8 cellular contexts compared by ENCODE assay signal in the genomic region with DNA sequence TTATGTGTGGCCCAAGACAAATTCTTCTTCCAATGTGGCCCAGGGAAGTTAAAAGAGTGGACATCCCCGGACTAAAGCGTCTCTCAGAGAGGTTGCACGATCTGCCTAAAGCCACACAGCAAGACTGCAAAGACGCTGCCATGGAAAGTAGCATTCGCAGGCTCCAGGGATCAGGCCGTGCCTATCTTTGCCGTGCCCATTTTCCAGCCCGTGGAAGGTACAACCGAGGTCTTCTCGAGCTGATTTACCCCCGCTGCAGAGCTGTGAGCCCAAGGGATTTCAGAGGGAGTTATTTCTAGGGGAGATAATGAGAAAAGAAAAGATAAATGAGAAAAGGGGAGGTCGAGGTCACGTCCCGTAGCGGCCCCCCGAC. TPM values are rescaled to one million over a fixed set of nuclear protein-coding genes. Genes with fewer than 3 reads are reported as not detected.
DNase-seq lines count a peak whose midpoint lies in the region; ATAC-seq and TF ChIP-seq lines count a peak whose summit lies in the region.

No MANE protein-coding gene starts in this region.

- H3K4me3 ChIP-seq in right atrium auricular region (peak overlapping the region; percentile 48 to 61), mammary epithelial cell (replicated peaks in 1 of 3; ENCODE audit: insufficient read depth in 1 of 3, low read depth in 2 of 3, low read length in 3 of 3) (peak overlapping the region; percentile 51 to 61 (median 55)), mucosa of rectum (ENCODE audit: low read length in 2 of 2) (peak overlapping the region; percentile 58 to 67)

- peak overlapping the region; percentile 100 for H3K4me2 ChIP-seq in mammary epithelial cell (ENCODE audit: insufficient read depth, low read depth, low read length)

- in situ Hi-C loops in mammary epithelial cell (cut with MboI; ENCODE audit: low sequenced_read_pairs in 2 of 2), result no loop called here

- DNase-seq in right atrium auricular region (ENCODE audit: low spot score) (no peak), Right ventricle myocardium inferior (ENCODE audit: missing footprints) (no peak), mammary epithelial cell (no peak), activated gamma-delta T cell (lab: John Stamatoyannopoulos, UW) (no peak), GM19238 (ENCODE audit: insufficient read length, low spot score) (no peak)

- dilution Hi-C loops in mammary epithelial cell (cut with HindIII; ENCODE audit: low sequenced_read_pairs), result no loop called here

- H3K9ac ChIP-seq in mammary epithelial cell (ENCODE audit: insufficient read depth, low read length), result no peak overlapping the region
- H3K9ac ChIP-seq in mucosa of rectum (ENCODE audit: low read depth in 1 of 2, low read length in 2 of 2), result peak overlapping the region; percentile 56 to 66

- TF ChIP-seq CTCF in right atrium auricular region (IDR thresholded peaks at IDR 0.05) (no peak), mammary epithelial cell (conservative IDR thresholded peaks at IDR 0.05 in 1 of 2, IDR thresholded peaks at IDR 0.05 in 1 of 2; ENCODE audit: extremely low read depth in 1 of 2, insufficient read depth in 1 of 2, low read depth in 1 of 2, low read length in 2 of 2) (no peak)

- H3K27ac ChIP-seq in right atrium auricular region (peak overlapping the region; percentile 12 to 37), mammary epithelial cell (ENCODE audit: insufficient read depth, low read depth, low read length) (no peak overlapping the region), mucosa of rectum (ENCODE audit: low read depth in 2 of 2, low read length in 2 of 2) (peak overlapping the region in 1 of 2 donors; percentile 32)

- no peak for ATAC-seq in Right ventricle myocardium inferior
- ATAC-seq in HG02973 (IDR thresholded peaks at IDR 0.05; ENCODE audit: unreplicated experiment), result no peak
- no peak for ATAC-seq in HG02610 (IDR thresholded peaks at IDR 0.05; ENCODE audit: unreplicated experiment)

- CTCF ChIA-PET in mammary epithelial cell (lab: Charles Lee; ENCODE audit: low non-redundant PET), result interaction anchor here (0.6 to 0.7 kb wide), 2 partner anchors 12 to 51 kb away, joined by 3 read pairs; no protein-coding TSS in a partner anchor

- no TSS peak for BruUV-seq in mammary epithelial cell (replicated peaks; lab: Mats Ljungman, UMichigan)

- H3K27me3 ChIP-seq in right atrium auricular region (no peaks in the 10 kb centered on the region), mammary epithelial cell (ENCODE audit: insufficient read depth, low read length) (no peaks in the 10 kb centered on the region), mucosa of rectum (ENCODE audit: control insufficient read depth in 2 of 2, insufficient read depth in 2 of 2, low read length in 2 of 2) (no peaks in the 10 kb centered on the region)

- H4K20me1 ChIP-seq in mammary epithelial cell (ENCODE audit: insufficient read depth, low read length), result no peaks in the 10 kb centered on the region

- H2AFZ ChIP-seq in mammary epithelial cell (ENCODE audit: low read depth, low read length), result peak overlapping the region; percentile 85

- WGBS in mammary epithelial cell (ENCODE audit: low coverage, missing lambda C conversion rate), result 33% methylated on average over 8 of the region's 16 CpGs

- H3K9me3 ChIP-seq in right atrium auricular region (no peaks in the 10 kb centered on the region), mammary epithelial cell (replicated peaks; ENCODE audit: insufficient read depth, low read length) (no peaks in the 10 kb centered on the region), mucosa of rectum (ENCODE audit: control insufficient read depth in 2 of 2, low read length in 2 of 2) (no peaks in the 10 kb centered on the region)

- peaks cover 14% of the 10 kb centered on the region for H3K79me2 ChIP-seq in mammary epithelial cell (ENCODE audit: insufficient read depth, low read length)

- H3K4me1 ChIP-seq in right atrium auricular region (peaks cover 0 to 19% of the 10 kb centered on the region in 2 donors), mammary epithelial cell (ENCODE audit: insufficient read depth, low read length) (peaks cover 5% of the 10 kb centered on the region), mucosa of rectum (ENCODE audit: control insufficient read depth in 2 of 2, insufficient read depth in 2 of 2, low read length in 2 of 2) (peaks cover 8 to 11% of the 10 kb centered on the region in 2 donors)

- H3K36me3 ChIP-seq in right atrium auricular region (no peaks in the 10 kb centered on the region), mammary epithelial cell (ENCODE audit: insufficient read depth, low read length) (no peaks in the 10 kb centered on the region), mucosa of rectum (ENCODE audit: control insufficient read depth in 2 of 2, insufficient read depth in 2 of 2, low read length in 2 of 2) (no peaks in the 10 kb centered on the region)

- intact Hi-C loops in Right ventricle myocardium inferior (cut with DNase I) (loop anchor here (1.0 to 2.0 kb wide), 2 partner anchors 17 to 56 kb away; partner anchors contain the start of gene AGFG2), mammary epithelial cell (cut with micrococcal nuclease) (loop anchor here (1.0 kb wide), 1 partner anchor 13 kb away; no protein-coding TSS in a partner anchor)

RNA-seq across cellular contexts. Expression of gene NYAP1, which starts 1.0 kb away (rescaled TPM):
- total RNA-seq in right atrium auricular region (1 to 10 TPM in 1 of 2 donors, under 1 TPM in 1; 0.37 to 1.5 TPM), Right ventricle myocardium inferior (0.54 TPM), mammary epithelial cell (under 1 TPM; 0.33 to 0.80 TPM)
- 0.09 TPM for polyA plus RNA-seq in mammary epithelial cell
- polyA minus RNA-seq in mammary epithelial cell, result not detected

RNA-seq across cellular contexts. Expression of gene TSC22D4, which starts 3.7 kb away (rescaled TPM):
- total RNA-seq in right atrium auricular region (10 to 100 TPM; 26.2 to 34.6 TPM), Right ventricle myocardium inferior (50.3 TPM), mammary epithelial cell (10 to 100 TPM; 12.0 to 35.2 TPM)
- polyA plus RNA-seq in mammary epithelial cell, result 20.6 TPM
- 14.0 TPM for polyA minus RNA-seq in mammary epithelial cell

RNA-seq across cellular contexts. Expression of gene SPACDR, which starts 18.7 kb away (rescaled TPM):
- total RNA-seq in right atrium auricular region, result not detected
- 0.35 TPM for total RNA-seq in Right ventricle myocardium inferior
- total RNA-seq in mammary epithelial cell, result under 1 TPM in 1 of 2 donors, not detected in 1; 0.59 TPM
- polyA plus RNA-seq in mammary epithelial cell, result 0.33 TPM
- polyA minus RNA-seq in mammary epithelial cell, result not detected

RNA-seq across cellular contexts. Expression of gene PPP1R35, which starts 46.4 kb away (rescaled TPM):
- total RNA-seq in right atrium auricular region (10 to 100 TPM; 18.7 to 20.2 TPM), Right ventricle myocardium inferior (12.4 TPM), mammary epithelial cell (10 to 100 TPM; 13.8 to 36.3 TPM)
- 20.3 TPM for polyA plus RNA-seq in mammary epithelial cell
- 19.4 TPM for polyA minus RNA-seq in mammary epithelial cell

RNA-seq across cellular contexts. Expression of gene MEPCE, which starts 53.1 kb away (rescaled TPM):
- total RNA-seq in right atrium auricular region, result 10 to 100 TPM; 12.6 to 21.9 TPM
- total RNA-seq in Right ventricle myocardium inferior, result 24.9 TPM
- total RNA-seq in mammary epithelial cell, result 10 to 100 TPM; 23.2 to 39.5 TPM
- 24.1 TPM for polyA plus RNA-seq in mammary epithelial cell
- polyA minus RNA-seq in mammary epithelial cell, result 37.6 TPM
